Comparison of ENCODE assay signal across 8 cellular contexts in genomic region chr22:24555160-24555495, GRCh38.
DNase-seq lines count a peak whose midpoint lies in the region; ATAC-seq, FAIRE-seq and TF ChIP-seq lines count a peak whose summit lies in the region.

No MANE protein-coding gene starts in this region.

- H3K27me3 Mint-ChIP-seq in nephron progenitor cell (ENCODE audit: low read depth, poor library complexity): peaks cover 4% of the 10 kb centered on the region
- H3K27me3 Mint-ChIP-seq in stimulated activated naive CD8-positive, alpha-beta T cell treated with anti-CD3 and anti-CD28 coated beads, Interleukin-15, amount 100 ng/mL, for 72 hours: no peaks in the 10 kb centered on the region

- H4K20me1 ChIP-seq in Loucy (ENCODE audit: insufficient read depth, low read length, poor library complexity, severe bottlenecking): peaks cover 71% of the 10 kb centered on the region

- H2AFZ ChIP-seq in Loucy (ENCODE audit: low read length): peak overlapping the region; percentile 91

- H3K9ac ChIP-seq in Loucy (ENCODE audit: low read depth, low read length, poor library complexity, severe bottlenecking): peak overlapping the region; percentile 98

- peaks cover 89% of the 10 kb centered on the region for H3K79me2 ChIP-seq in Loucy (ENCODE audit: insufficient read depth, low read length)

- TF ChIP-seq CTCF in Loucy (conservative IDR thresholded peaks at IDR 0.05; ENCODE audit: low read length) (no peak), nephron progenitor cell (IDR thresholded peaks at IDR 0.05) (no peak)

- H3K27ac Mint-ChIP-seq in nephron progenitor cell: peak overlapping the region; percentile 99
- H3K27ac Mint-ChIP-seq in stimulated activated naive CD8-positive, alpha-beta T cell treated with anti-CD3 and anti-CD28 coated beads, Interleukin-15, amount 100 ng/mL, for 72 hours: peak overlapping the region; percentile 99

- peak overlapping the region; percentile 93 for H3K4me3 Mint-ChIP-seq in nephron progenitor cell
- peak overlapping the region; percentile 97 to 100 for H3K4me3 Mint-ChIP-seq in stimulated activated naive CD8-positive, alpha-beta T cell treated with anti-CD3 and anti-CD28 coated beads, Interleukin-15, amount 100 ng/mL, for 72 hours

- H3K36me3 Mint-ChIP-seq in nephron progenitor cell (ENCODE audit: low read depth): peaks cover 20% of the 10 kb centered on the region

- H3K4me1 Mint-ChIP-seq in nephron progenitor cell: peaks cover 51% of the 10 kb centered on the region
- peaks cover 59% of the 10 kb centered on the region for H3K4me1 Mint-ChIP-seq in stimulated activated naive CD8-positive, alpha-beta T cell treated with anti-CD3 and anti-CD28 coated beads, Interleukin-15, amount 100 ng/mL, for 72 hours

- peak overlapping the region; percentile 97 for H3K4me3 ChIP-seq in Loucy (ENCODE audit: low read length, poor library complexity, severe bottlenecking)

- peak overlapping the region; percentile 70 for H3K4me2 ChIP-seq in Loucy (ENCODE audit: low read depth, low read length, poor library complexity, severe bottlenecking)

- H3K36me3 ChIP-seq in Loucy (ENCODE audit: insufficient read depth, low read length): peaks cover 22% of the 10 kb centered on the region

- H3K4me1 ChIP-seq in Loucy (ENCODE audit: insufficient read depth, low read length, poor library complexity, severe bottlenecking): peaks cover 59% of the 10 kb centered on the region

- no peaks in the 10 kb centered on the region for H3K9me3 ChIP-seq in Loucy (ENCODE audit: insufficient read depth, low read depth, low read length)

- no peak for TF ChIP-seq POLR2A in H54 (IDR thresholded peaks at IDR 0.05; ENCODE audit: low read depth, low read length)

- peaks cover 4% of the 10 kb centered on the region for H3K27me3 ChIP-seq in Loucy (ENCODE audit: insufficient read depth, low read length, poor library complexity, severe bottlenecking)

- no peaks in the 10 kb centered on the region for H3F3A ChIP-seq in Loucy (ENCODE audit: low read depth)

- peak; percentile 91 for ATAC-seq in stimulated activated naive CD8-positive, alpha-beta T cell treated with anti-CD3 and anti-CD28 coated beads, Interleukin-15, amount 100 ng/mL, for 72 hours

- peak; percentile 99 for DNase-seq in EL
- peak; percentile 84 for DNase-seq in H54 (ENCODE audit: insufficient read length, low spot score)
- DNase-seq in SHP77 (lab: John Stamatoyannopoulos, UW): peak; percentile 93 to 96
- peak; percentile 98 for DNase-seq in activated gamma-delta T cell (lab: John Stamatoyannopoulos, UW)
- peak; percentile 99 for DNase-seq in fibroblast of the conjunctiva (ENCODE audit: low read depth)
- DNase-seq in nephron progenitor cell: peak; percentile 99
- peak; percentile 96 to 98 for DNase-seq in stimulated activated naive CD8-positive, alpha-beta T cell treated with anti-CD3 and anti-CD28 coated beads, Interleukin-15, amount 100 ng/mL, for 72 hours

- no peaks in the 10 kb centered on the region for H3K9me2 ChIP-seq in Loucy (replicated peaks; ENCODE audit: low read depth, low read length)

- H3K9me3 Mint-ChIP-seq in nephron progenitor cell: no peaks in the 10 kb centered on the region
- H3K9me3 Mint-ChIP-seq in stimulated activated naive CD8-positive, alpha-beta T cell treated with anti-CD3 and anti-CD28 coated beads, Interleukin-15, amount 100 ng/mL, for 72 hours: no peaks in the 10 kb centered on the region

- no peak for FAIRE-seq in H54 (lab: Jason Lieb, UNC)

Comparison
In these comparisons a context has a peak if more than half of its experiments do, and no peak if none do; other contexts are left out.
1. Peak in every context shown above with its lines: DNase-seq, ATAC-seq and H3K4me3 ChIP-seq.